1 cellular context compared by ENCODE assay signal in genomic region chr7:73844131-73844547, GRCh38.
TF ChIP-seq lines count a peak whose summit lies in the region.

No MANE protein-coding gene starts in this region.

TF ChIP-seq in GM12891, 5 proteins besides CTCF, POLR2A, EP300 and RAD21:
- TF ChIP-seq POU2F2 (IDR thresholded peaks at IDR 0.05; ENCODE audit: low read depth, low read length), result no peak
- TF ChIP-seq TAF1 (IDR thresholded peaks at IDR 0.05; ENCODE audit: low read depth, low read length), result no peak
- TF ChIP-seq SPI1 (IDR thresholded peaks at IDR 0.05; ENCODE audit: low read depth, low read length), result peak; percentile 19; the same call in 1 of the 2 replicates
- no peak for TF ChIP-seq POLR2AphosphoS5 (IDR thresholded peaks at IDR 0.05; ENCODE audit: low read depth, low read length)
- no peak for TF ChIP-seq PAX5 (IDR thresholded peaks at IDR 0.05; ENCODE audit: insufficient read depth, low read length, severe bottlenecking)
